8 cellular contexts compared by ENCODE assay signal in the genomic region with DNA sequence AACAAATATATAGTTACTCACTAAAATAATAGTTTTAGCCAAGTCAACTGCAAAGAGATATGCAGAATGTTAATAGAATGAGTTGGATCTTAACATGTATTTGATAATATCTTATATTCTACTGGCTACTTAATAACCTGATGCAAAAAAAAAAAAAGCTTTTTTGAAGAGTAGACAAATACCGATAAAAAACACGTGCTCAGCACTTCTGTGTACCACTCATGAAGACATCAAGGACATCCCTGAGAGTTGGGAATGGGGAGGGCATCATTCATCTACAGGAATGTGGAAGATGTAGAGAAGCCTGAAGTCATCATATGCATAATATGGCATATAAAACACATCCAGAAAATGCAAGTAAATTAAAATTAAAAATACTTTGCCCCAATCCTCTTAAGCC. TPM values are rescaled to one million over a fixed set of nuclear protein-coding genes. Genes with fewer than 3 reads are reported as not detected.
"Had no signal": no experiment of that assay in that cellular context is flagged by ENCODE, and none has a peak within 500 bp of the region (broad histone marks: within the 10 kb centered on the region; RNA-seq: fewer than 3 reads in every experiment).

No MANE protein-coding gene starts in this region.

- H3K27ac ChIP-seq: HL-60, KMS-11 had no signal

- DNase-seq: Karpas-422, KBM-7, KG1 had no signal

- FAIRE-seq: HTR-8/SVneo had no signal

- H3K9ac ChIP-seq: KMS-11 had no signal

- H3K4me2 ChIP-seq: KMS-11 had no signal

RNA-seq across cellular contexts. Expression of a gene that starts 43.2 kb away (rescaled TPM):
- total RNA-seq: HT-29 had no signal
- polyA plus RNA-seq: IgD-negative memory B cell had no signal
